Comparison of ENCODE assay signal across 9 cellular contexts in the genomic region with DNA sequence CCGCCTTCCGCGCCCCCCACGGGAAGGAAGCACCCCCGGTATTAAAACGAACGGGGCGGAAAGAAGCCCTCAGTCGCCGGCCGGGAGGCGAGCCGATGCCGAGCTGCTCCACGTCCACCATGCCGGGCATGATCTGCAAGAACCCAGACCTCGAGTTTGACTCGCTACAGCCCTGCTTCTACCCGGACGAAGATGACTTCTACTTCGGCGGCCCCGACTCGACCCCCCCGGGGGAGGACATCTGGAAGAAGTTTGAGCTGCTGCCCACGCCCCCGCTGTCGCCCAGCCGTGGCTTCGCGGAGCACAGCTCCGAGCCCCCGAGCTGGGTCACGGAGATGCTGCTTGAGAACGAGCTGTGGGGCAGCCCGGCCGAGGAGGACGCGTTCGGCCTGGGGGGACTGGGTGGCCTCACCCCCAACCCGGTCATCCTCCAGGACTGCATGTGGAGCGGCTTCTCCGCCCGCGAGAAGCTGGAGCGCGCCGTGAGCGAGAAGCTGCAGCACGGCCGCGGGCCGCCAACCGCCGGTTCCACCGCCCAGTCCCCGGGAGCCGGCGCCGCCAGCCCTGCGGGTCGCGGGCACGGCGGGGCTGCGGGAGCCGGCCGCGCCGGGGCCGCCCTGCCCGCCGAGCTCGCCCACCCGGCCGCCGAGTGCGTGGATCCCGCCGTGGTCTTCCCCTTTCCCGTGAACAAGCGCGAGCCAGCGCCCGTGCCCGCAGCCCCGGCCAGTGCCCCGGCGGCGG. TPM values are rescaled to one million over a fixed set of nuclear protein-coding genes. Genes with fewer than 3 reads are reported as not detected.
A peak's percentile ranks its signal among the peaks of the same experiment; 100 is the strongest.
DNase-seq lines count a peak whose midpoint lies in the region; ATAC-seq and TF ChIP-seq lines count a peak whose summit lies in the region.
"Had no signal": no experiment of that assay in that cellular context is flagged by ENCODE, and none has a peak within 500 bp of the region (broad histone marks: within the 10 kb centered on the region; RNA-seq: fewer than 3 reads in every experiment).

No MANE protein-coding gene starts in this region.

- H3K9me3 ChIP-seq in iPS-18a (ENCODE audit: control insufficient read depth, low read depth, low read length) (no peaks in the 10 kb centered on the region), sigmoid colon (no peaks in the 10 kb centered on the region)

- H3K4me1 ChIP-seq in iPS-18a (ENCODE audit: control insufficient read depth, low read depth, low read length) (peaks cover 39% of the 10 kb centered on the region), sigmoid colon (peaks cover 0 to 48% (median 40%) of the 10 kb centered on the region in 4 donors)

- 0% methylated on average over 90 of the region's 90 CpGs for WGBS in sigmoid colon, 2 donors

- H3K36me3 ChIP-seq in iPS-18a (ENCODE audit: control insufficient read depth, low read depth, low read length), result peaks cover 35% of the 10 kb centered on the region
- H3K36me3 ChIP-seq in sigmoid colon, result no peaks in the 10 kb centered on the region

- no peaks in the 10 kb centered on the region for H3K36me3 Mint-ChIP-seq in activated CD8-positive, alpha-beta memory T cell treated with anti-CD3 and anti-CD28 coated beads, Interleukin-2, amount 10 ng/mL, durations not matched to agents 7 days and 5 days

- peak; percentile 56 for DNase-seq in NCI-H82 (lab: John Stamatoyannopoulos, UW)
- DNase-seq in NCI-H82 treated with DMSO at 0.1 percent for 48 hours (lab: John Stamatoyannopoulos, UW; ENCODE audit: unreplicated experiment), result no peak
- no peak for DNase-seq in activated CD8-positive, alpha-beta memory T cell treated with anti-CD3 and anti-CD28 coated beads, Interleukin-2, amount 10 ng/mL, durations not matched to agents 7 days and 5 days
- no peak for DNase-seq in sigmoid colon
- no peak for DNase-seq in NCI-H1436 treated with DMSO at 0.1 percent for 48 hours (lab: John Stamatoyannopoulos, UW)
- DNase-seq in T-helper 2 cell, result no peak

- TF ChIP-seq CTCF in sigmoid colon (IDR thresholded peaks at IDR 0.05), result no peak

- H3K4me3 Mint-ChIP-seq in activated CD8-positive, alpha-beta memory T cell treated with anti-CD3 and anti-CD28 coated beads, Interleukin-2, amount 10 ng/mL, durations not matched to agents 7 days and 5 days, result no peak overlapping the region

- H3K27ac ChIP-seq in iPS-18a (ENCODE audit: low read length) (no peak overlapping the region), sigmoid colon (no peak overlapping the region)

- no peaks in the 10 kb centered on the region for H3K27me3 ChIP-seq in iPS-18a (ENCODE audit: control insufficient read depth, insufficient read depth, low read length)
- peaks cover 31 to 46% (median 34%) of the 10 kb centered on the region in 3 donors for H3K27me3 ChIP-seq in sigmoid colon

- intact Hi-C loops in sigmoid colon (cut with DNase I), result loop anchor here (5.0 to 10.0 kb wide), 3 partner anchors 305 to 665 kb away; no protein-coding TSS in a partner anchor

- TF ChIP-seq POLR2A in sigmoid colon (IDR thresholded peaks at IDR 0.05), result no peak

- ATAC-seq in activated CD8-positive, alpha-beta memory T cell treated with anti-CD3 and anti-CD28 coated beads, Interleukin-2, amount 10 ng/mL, durations not matched to agents 7 days and 5 days, result peak; percentile 16
- ATAC-seq in GM21360 (IDR thresholded peaks at IDR 0.05; ENCODE audit: unreplicated experiment), result no peak

- CTCF ChIA-PET in activated CD8-positive, alpha-beta memory T cell treated with anti-CD3 and anti-CD28 coated beads, Interleukin-2, amount 10 ng/mL, durations not matched to agents 7 days and 5 days (lab: Charles Lee), result interaction anchor here (3.1 kb wide), 1 partner anchor 667 kb away, joined by 12 read pairs; no protein-coding TSS in a partner anchor

- no peaks in the 10 kb centered on the region for H3K4me1 Mint-ChIP-seq in activated CD8-positive, alpha-beta memory T cell treated with anti-CD3 and anti-CD28 coated beads, Interleukin-2, amount 10 ng/mL, durations not matched to agents 7 days and 5 days

- no peak overlapping the region for H3K27ac Mint-ChIP-seq in activated CD8-positive, alpha-beta memory T cell treated with anti-CD3 and anti-CD28 coated beads, Interleukin-2, amount 10 ng/mL, durations not matched to agents 7 days and 5 days

- no peak for TF ChIP-seq EP300 in sigmoid colon (IDR thresholded peaks at IDR 0.05)

- peaks cover 66% of the 10 kb centered on the region for H3K27me3 Mint-ChIP-seq in activated CD8-positive, alpha-beta memory T cell treated with anti-CD3 and anti-CD28 coated beads, Interleukin-2, amount 10 ng/mL, durations not matched to agents 7 days and 5 days

- H3K9me3 Mint-ChIP-seq in activated CD8-positive, alpha-beta memory T cell treated with anti-CD3 and anti-CD28 coated beads, Interleukin-2, amount 10 ng/mL, durations not matched to agents 7 days and 5 days (ENCODE audit: low read depth), result no peaks in the 10 kb centered on the region

- peak overlapping the region; percentile 97 for H3K9ac ChIP-seq in iPS-18a (ENCODE audit: low read length)

- H3K4me3 ChIP-seq in iPS-18a (ENCODE audit: low read length) (peak overlapping the region; percentile 78), sigmoid colon (peak overlapping the region; percentile 5 to 52 (median 44))

RNA-seq across cellular contexts. Expression of a gene that starts 1.8 kb away (rescaled TPM):
- total RNA-seq in activated CD8-positive, alpha-beta memory T cell treated with anti-CD3 and anti-CD28 coated beads, Interleukin-2, amount 10 ng/mL, durations not matched to agents 7 days and 5 days, result not detected
- total RNA-seq in sigmoid colon, result under 1 TPM; 0.33 to 0.71 (median 0.55) TPM
- polyA plus RNA-seq in sigmoid colon, result under 1 TPM in 2 of 3 donors, not detected in 1; 0.51 to 0.60 TPM
- polyA plus RNA-seq: BJ had no signal
